Comparison of ENCODE assay signal across 8 cellular contexts in the genomic region with DNA sequence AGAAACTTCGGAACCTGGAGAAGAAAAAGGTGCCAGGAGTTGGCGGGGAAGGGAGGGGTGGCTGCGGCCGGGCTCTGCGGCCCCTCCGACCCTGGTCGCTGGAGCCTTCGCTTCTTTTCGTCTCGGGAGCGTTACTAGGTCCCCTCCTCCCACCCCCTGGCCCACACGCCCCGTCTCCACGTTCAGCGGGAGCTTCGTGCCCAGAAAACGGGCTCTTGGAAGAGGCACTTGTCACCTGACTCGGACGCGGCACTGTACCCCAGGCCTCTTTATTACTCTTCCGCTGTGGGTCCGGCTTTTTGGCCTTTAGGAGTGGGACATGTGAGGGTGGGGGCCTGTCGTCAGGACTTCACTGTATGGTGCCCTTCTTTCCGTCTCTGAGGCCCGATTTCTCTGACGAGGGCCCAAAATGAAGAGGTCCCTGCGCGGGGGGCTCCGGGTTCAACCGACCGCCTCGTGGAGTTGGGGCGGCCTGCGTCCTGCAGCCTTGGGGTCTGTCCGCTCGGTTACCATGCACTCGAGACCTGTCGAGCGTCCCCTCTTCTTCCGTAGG. TPM values are rescaled to one million over a fixed set of nuclear protein-coding genes. Genes with fewer than 3 reads are reported as not detected.
A peak's percentile ranks its signal among the peaks of the same experiment; 100 is the strongest.
DNase-seq lines count a peak whose midpoint lies in the region; ATAC-seq and TF ChIP-seq lines count a peak whose summit lies in the region.

No MANE protein-coding gene starts in this region.

- H2BK20ac ChIP-seq in H9 (ENCODE audit: low read depth, low read length, poor library complexity, severe bottlenecking): no peak overlapping the region

- H3K4me2 ChIP-seq in BLaER1 (peak overlapping the region; percentile 78), H9 (ENCODE audit: insufficient read depth, insufficient read length, low read length) (peak overlapping the region; percentile 82)

- H3K27ac Mint-ChIP-seq in H9: peak overlapping the region; percentile 98 to 100 (median 100)
- peak overlapping the region; percentile 99 for H3K27ac Mint-ChIP-seq in stimulated activated naive CD8-positive, alpha-beta T cell treated with anti-CD3 and anti-CD28 coated beads, Interleukin-15, amount 100 ng/mL, for 72 hours

- peaks cover 52% of the 10 kb centered on the region for H3K4me1 ChIP-seq in BLaER1
- peaks cover 2% of the 10 kb centered on the region; the same call in 1 of the 2 replicates for H3K4me1 ChIP-seq in H9 (ENCODE audit: insufficient read depth, low read length)

- peak overlapping the region; percentile 100 for H3K27ac ChIP-seq in BLaER1
- H3K27ac ChIP-seq in H9 (ENCODE audit: insufficient read length, low read depth, low read length): peak overlapping the region; percentile 78
- H3K27ac ChIP-seq in WERI-Rb-1: peak overlapping the region; percentile 100

- H3K9me3 ChIP-seq in BLaER1: no peaks in the 10 kb centered on the region
- no peaks in the 10 kb centered on the region for H3K9me3 ChIP-seq in H9 (ENCODE audit: control insufficient read depth, low read depth, low read length)
- no peaks in the 10 kb centered on the region for H3K9me3 ChIP-seq in WERI-Rb-1 (ENCODE audit: severe bottlenecking)

- peak overlapping the region; percentile 97 for H4K8ac ChIP-seq in H9 (replicated peaks; ENCODE audit: insufficient read length, low read depth, low read length)

- peak overlapping the region; percentile 99 for H3K9ac ChIP-seq in BLaER1
- H3K9ac ChIP-seq in H9 (ENCODE audit: extremely low read depth, insufficient read length, low read length): peak overlapping the region; percentile 100

- TF ChIP-seq CTCF in H9 (conservative IDR thresholded peaks at IDR 0.05): no peak
- no peak for TF ChIP-seq CTCF in WERI-Rb-1 (IDR thresholded peaks at IDR 0.05; ENCODE audit: low read depth, low read length)

- H2BK12ac ChIP-seq in H9 (ENCODE audit: insufficient read length, low read depth, low read length): no peak overlapping the region

- H3K56ac ChIP-seq in H9 (ENCODE audit: insufficient read length, low read depth, low read length): peak overlapping the region; percentile 94

- H3K4me1 Mint-ChIP-seq in H9: peaks cover 30 to 38% of the 10 kb centered on the region in 2 experiments
- H3K4me1 Mint-ChIP-seq in stimulated activated naive CD8-positive, alpha-beta T cell treated with anti-CD3 and anti-CD28 coated beads, Interleukin-15, amount 100 ng/mL, for 72 hours: peaks cover 29% of the 10 kb centered on the region

- H3K27me3 Mint-ChIP-seq in H9 (ENCODE audit: low read depth): no peaks in the 10 kb centered on the region; the same call in 1 of the 2 replicates
- H3K27me3 Mint-ChIP-seq in stimulated activated naive CD8-positive, alpha-beta T cell treated with anti-CD3 and anti-CD28 coated beads, Interleukin-15, amount 100 ng/mL, for 72 hours: peaks cover 8% of the 10 kb centered on the region

- H2BK15ac ChIP-seq in H9 (ENCODE audit: low read depth, low read length): no peak overlapping the region

- peak overlapping the region; percentile 98 for H3K18ac ChIP-seq in H9 (ENCODE audit: insufficient read length, low read depth, low read length)

- H4K91ac ChIP-seq in H9 (ENCODE audit: insufficient read length, low read depth, low read length): peak overlapping the region; percentile 95

- H2BK120ac ChIP-seq in H9 (ENCODE audit: low read depth, low read length, poor library complexity, severe bottlenecking): peak overlapping the region; percentile 95

- peak overlapping the region; percentile 97 for H3K4ac ChIP-seq in H9 (ENCODE audit: low read depth, low read length)

- H3K27me3 ChIP-seq in BLaER1: no peaks in the 10 kb centered on the region
- H3K27me3 ChIP-seq in H9 (ENCODE audit: insufficient read depth, low read length): no peaks in the 10 kb centered on the region
- no peaks in the 10 kb centered on the region for H3K27me3 ChIP-seq in WERI-Rb-1 (ENCODE audit: insufficient read depth, low read depth, severe bottlenecking)

- peaks cover 43% of the 10 kb centered on the region for H4K20me1 ChIP-seq in BLaER1
- H4K20me1 ChIP-seq in H9 (ENCODE audit: control insufficient read depth, insufficient read depth, insufficient read length): no peaks in the 10 kb centered on the region

- peak; percentile 0 for ATAC-seq in stimulated activated naive CD8-positive, alpha-beta T cell treated with anti-CD3 and anti-CD28 coated beads, Interleukin-15, amount 100 ng/mL, for 72 hours

- H3K9me3 Mint-ChIP-seq in H9: peaks cover 5 to 6% of the 10 kb centered on the region in 2 experiments; a peak in 4 of 5 replicates
- H3K9me3 Mint-ChIP-seq in stimulated activated naive CD8-positive, alpha-beta T cell treated with anti-CD3 and anti-CD28 coated beads, Interleukin-15, amount 100 ng/mL, for 72 hours: no peaks in the 10 kb centered on the region

- peak overlapping the region; percentile 95 for H3K4me3 ChIP-seq in BLaER1
- peak overlapping the region; percentile 99 for H3K4me3 ChIP-seq in WERI-Rb-1 (ENCODE audit: low read depth, low read length)

- peaks cover 19 to 37% (median 29%) of the 10 kb centered on the region in 3 experiments for H3K36me3 Mint-ChIP-seq in H9 (ENCODE audit: insufficient read depth in 1 of 3, low read depth in 3 of 3)

- H3K36me3 ChIP-seq in BLaER1 (peaks cover 34% of the 10 kb centered on the region), WERI-Rb-1 (peaks cover 56% of the 10 kb centered on the region)

- no peak for DNase-seq in H9
- DNase-seq in WERI-Rb-1: peak; percentile 29
- peak; percentile 52 for DNase-seq in ecto neural progenitor cell (ENCODE audit: low spot score)
- DNase-seq in mucosa of gallbladder (ENCODE audit: low spot score): peak; percentile 12
- peak; percentile 36 to 46 for DNase-seq in stimulated activated naive CD8-positive, alpha-beta T cell treated with anti-CD3 and anti-CD28 coated beads, Interleukin-15, amount 100 ng/mL, for 72 hours
- DNase-seq in NCI-H1436 treated with DMSO at 0.1 percent for 48 hours (lab: John Stamatoyannopoulos, UW): no peak
- DNase-seq in mesenteric fat pad (ENCODE audit: low spot score): no peak

- H3K14ac ChIP-seq in H9 (ENCODE audit: insufficient read depth, low read length): peak overlapping the region; percentile 100

- peak overlapping the region; percentile 69 for H2BK5ac ChIP-seq in H9 (ENCODE audit: insufficient read length, low read length)

- peak overlapping the region; percentile 93 for H4K5ac ChIP-seq in H9 (ENCODE audit: insufficient read length, low read depth, low read length)

- no peaks in the 10 kb centered on the region for H3K79me1 ChIP-seq in H9 (ENCODE audit: insufficient read depth, low read depth, low read length, poor library complexity, severe bottlenecking)

- H3K23ac ChIP-seq in H9 (ENCODE audit: insufficient read length, low read depth, low read length): peak overlapping the region; percentile 62

- peak overlapping the region; percentile 6 for H2AK5ac ChIP-seq in H9 (ENCODE audit: insufficient read length, low read length)

- no CpG with 5 or more reads among the region's 40 CpGs for WGBS in H9 (ENCODE audit: extremely low coverage, insufficient read length, low lambda C conversion rate)

- H3K23me2 ChIP-seq in H9 (ENCODE audit: insufficient read length, low read depth, low read length, poor library complexity, severe bottlenecking): no peaks in the 10 kb centered on the region

- H2AFZ ChIP-seq in H9 (ENCODE audit: low read length): no peak overlapping the region

- H3K4me3 Mint-ChIP-seq in H9: peak overlapping the region; percentile 99
- H3K4me3 Mint-ChIP-seq in stimulated activated naive CD8-positive, alpha-beta T cell treated with anti-CD3 and anti-CD28 coated beads, Interleukin-15, amount 100 ng/mL, for 72 hours: peak overlapping the region; percentile 93 to 94

- peaks cover 45% of the 10 kb centered on the region for H3K79me2 ChIP-seq in H9 (ENCODE audit: insufficient read depth, low read length)

- H3T11ph ChIP-seq in H9 (ENCODE audit: low read length): no peak overlapping the region

RNA-seq across cellular contexts. Expression of gene CAPRIN1, which starts 1.2 kb away (rescaled TPM):
- 281 and 301 TPM in 2 replicates for total RNA-seq in H9 (2021)
- 204 TPM for total RNA-seq in mucosa of gallbladder
- total RNA-seq in mesenteric fat pad: 178 TPM

RNA-seq across cellular contexts. Expression of gene NAT10, which starts 52.7 kb away (rescaled TPM):
- total RNA-seq in H9 (2021) (99.3 and 103 TPM in 2 replicates), mucosa of gallbladder (31.6 TPM), mesenteric fat pad (46.6 TPM)

Comparison
In these comparisons a context has a peak if more than half of its experiments do, and no peak if none do; other contexts are left out.
1. DNase-seq: peak in WERI-Rb-1 (single experiment), ecto neural progenitor cell (single experiment), mucosa of gallbladder (single experiment) and stimulated activated naive CD8-positive, alpha-beta T cell treated with anti-CD3 and anti-CD28 coated beads, Interleukin-15, amount 100 ng/mL, for 72 hours (2 of 2); none in H9 (single experiment), NCI-H1436 treated with DMSO at 0.1 percent for 48 hours (single experiment) and mesenteric fat pad (single experiment).
2. Peak in every context shown above with its lines, with median percentiles within 50 percentile points of each other: H3K27ac ChIP-seq.